In genomic region chr7:54841772-54842707, GRCh38 we compare ENCODE assay signal across 1 cellular context.
TF ChIP-seq lines count a peak whose summit lies in the region.

No MANE protein-coding gene starts in this region.

TF ChIP-seq in WTC11, 78 proteins besides CTCF, POLR2A, EP300 and RAD21 (continued from another document):
- TF ChIP-seq ZBTB43 (CRISPR knock-in tag; IDR thresholded peaks at IDR 0.05) (no peak), TEAD4 (CRISPR knock-in tag; IDR thresholded peaks at IDR 0.05) (no peak)
